15 cellular contexts compared by ENCODE assay signal in genomic region chr6:169490409-169490708, GRCh38.
"Had no signal": no experiment of that assay in that cellular context is flagged by ENCODE, and none has a peak within 500 bp of the region (broad histone marks: within the 10 kb centered on the region; RNA-seq: fewer than 3 reads in every experiment).

No MANE protein-coding gene starts in this region.

- H3K4me1 ChIP-seq: right lobe of liver had no signal

- H3K36me3 ChIP-seq: esophagus squamous epithelium, right lobe of liver had no signal

- H3K9me3 Mint-ChIP-seq: activated CD4-positive, alpha-beta memory T cell treated with anti-CD3 and anti-CD28 coated beads, Interleukin-2, amount 10 ng/mL, durations not matched to agents 7 days and 5 days; activated naive CD8-positive, alpha-beta T cell treated with anti-CD3 and anti-CD28 coated beads, Interleukin-2, amount 10 ng/mL, durations not matched to agents 7 days and 5 days; activated T-cell treated with anti-CD3 and anti-CD28 coated beads, Interleukin-2, amount 50 U/mL, for 72 hours had no signal

- H3K4me1 Mint-ChIP-seq: activated CD4-positive, alpha-beta memory T cell treated with anti-CD3 and anti-CD28 coated beads, Interleukin-2, amount 10 ng/mL, durations not matched to agents 7 days and 5 days; activated naive CD8-positive, alpha-beta T cell treated with anti-CD3 and anti-CD28 coated beads, Interleukin-2, amount 10 ng/mL, durations not matched to agents 7 days and 5 days; naive B cell; stimulated activated naive CD8-positive, alpha-beta T cell treated with anti-CD3 and anti-CD28 coated beads, Interleukin-15, amount 100 ng/mL, for 72 hours had no signal

- FAIRE-seq: keratinocyte, urothelium cell line had no signal

- H3K4me3 ChIP-seq: esophagus squamous epithelium, right lobe of liver had no signal

- H3K36me3 Mint-ChIP-seq: activated naive CD8-positive, alpha-beta T cell treated with anti-CD3 and anti-CD28 coated beads, Interleukin-2, amount 10 ng/mL, durations not matched to agents 7 days and 5 days had no signal

- H3K27me3 Mint-ChIP-seq: activated naive CD8-positive, alpha-beta T cell treated with anti-CD3 and anti-CD28 coated beads, Interleukin-2, amount 10 ng/mL, durations not matched to agents 7 days and 5 days; naive B cell; stimulated activated naive CD8-positive, alpha-beta T cell treated with anti-CD3 and anti-CD28 coated beads, Interleukin-15, amount 100 ng/mL, for 72 hours had no signal

- ATAC-seq: activated T-cell treated with anti-CD3 and anti-CD28 coated beads, Interleukin-2, amount 50 U/mL, for 72 hours; stimulated activated naive CD8-positive, alpha-beta T cell treated with anti-CD3 and anti-CD28 coated beads, Interleukin-15, amount 100 ng/mL, for 72 hours had no signal

- H3K27me3 ChIP-seq: esophagus squamous epithelium, right lobe of liver had no signal

- H3K27ac Mint-ChIP-seq: activated CD4-positive, alpha-beta memory T cell treated with anti-CD3 and anti-CD28 coated beads, Interleukin-2, amount 10 ng/mL, durations not matched to agents 7 days and 5 days; activated naive CD8-positive, alpha-beta T cell treated with anti-CD3 and anti-CD28 coated beads, Interleukin-2, amount 10 ng/mL, durations not matched to agents 7 days and 5 days; activated T-cell treated with anti-CD3 and anti-CD28 coated beads, Interleukin-2, amount 50 U/mL, for 72 hours; naive B cell; stimulated activated naive CD8-positive, alpha-beta T cell treated with anti-CD3 and anti-CD28 coated beads, Interleukin-15, amount 100 ng/mL, for 72 hours had no signal

- DNase-seq: activated CD4-positive, alpha-beta memory T cell treated with anti-CD3 and anti-CD28 coated beads, Interleukin-2, amount 10 ng/mL, durations not matched to agents 7 days and 5 days; activated naive CD8-positive, alpha-beta T cell treated with anti-CD3 and anti-CD28 coated beads, Interleukin-2, amount 10 ng/mL, durations not matched to agents 7 days and 5 days; activated T-cell treated with anti-CD3 and anti-CD28 coated beads, Interleukin-2, amount 50 U/mL, for 72 hours; esophagus squamous epithelium; foreskin melanocyte; head of caudate nucleus; naive B cell; right lobe of liver; stimulated activated CD4-positive, alpha-beta T cell treated with anti-CD3 and anti-CD28 coated beads, Interleukin-15, amount 100 ng/mL, for 24 hours; stimulated activated CD4-positive, alpha-beta T cell treated with anti-CD3 and anti-CD28 coated beads, Interleukin-4, amount 100 ng/mL, for 24 hours; stimulated activated naive CD8-positive, alpha-beta T cell treated with anti-CD3 and anti-CD28 coated beads, Interleukin-15, amount 100 ng/mL, for 72 hours; T-helper 1 cell had no signal

- H3K27ac ChIP-seq: right lobe of liver, VCaP had no signal

- H3K4me3 Mint-ChIP-seq: activated CD4-positive, alpha-beta memory T cell treated with anti-CD3 and anti-CD28 coated beads, Interleukin-2, amount 10 ng/mL, durations not matched to agents 7 days and 5 days; activated naive CD8-positive, alpha-beta T cell treated with anti-CD3 and anti-CD28 coated beads, Interleukin-2, amount 10 ng/mL, durations not matched to agents 7 days and 5 days; activated T-cell treated with anti-CD3 and anti-CD28 coated beads, Interleukin-2, amount 50 U/mL, for 72 hours; naive B cell; stimulated activated naive CD8-positive, alpha-beta T cell treated with anti-CD3 and anti-CD28 coated beads, Interleukin-15, amount 100 ng/mL, for 72 hours had no signal

- H3K9me3 ChIP-seq: esophagus squamous epithelium, right lobe of liver had no signal
